Comparison of ENCODE assay signal across 29 cellular contexts in genomic region chr19:33878136-33878535, GRCh38.
"Had no signal": no experiment of that assay in that cellular context is flagged by ENCODE, and none has a peak within 500 bp of the region (broad histone marks: within the 10 kb centered on the region; RNA-seq: fewer than 3 reads in every experiment).

No MANE protein-coding gene starts in this region.

- DNase-seq: activated CD4-positive, alpha-beta memory T cell treated with anti-CD3 and anti-CD28 coated beads, Interleukin-2, amount 10 ng/mL, durations not matched to agents 7 days and 5 days; activated CD4-positive, alpha-beta T cell treated with anti-CD3 and anti-CD28 coated beads for 1 hour; activated CD4-positive, alpha-beta T cell treated with anti-CD3 and anti-CD28 coated beads, Interleukin-2, amount 10 ng/mL, durations not matched to agents 7 days and 5 days; activated gamma-delta T cell treated with Interleukin-2 at 50 U/mL for 16 hours; activated naive CD8-positive, alpha-beta T cell treated with anti-CD3 and anti-CD28 coated beads, Interleukin-2, amount 50 U/mL, for 24 hours; activated T-cell treated with anti-CD3 and anti-CD28 coated beads, Interleukin-2, amount 50 U/mL, for 4 hours; amygdala; dermis blood vessel endothelial cell; effector CD4-positive, alpha-beta T cell; foreskin keratinocyte; heart right ventricle; kidney glomerular epithelial cell; left ventricle myocardium inferior; naive B cell; right lobe of liver; stimulated activated CD4-positive, alpha-beta T cell treated with anti-CD3 and anti-CD28 coated beads, Interleukin-12 subunit alpha, Interleukin-12 subunit beta, amount 100 ng/mL, for 4 hours; stimulated activated CD4-positive, alpha-beta T cell treated with anti-CD3 and anti-CD28 coated beads, Interleukin-4, amount 100 ng/mL, for 24 hours; stimulated activated naive CD8-positive, alpha-beta T cell treated with anti-CD3 and anti-CD28 coated beads, Interleukin-15, amount 100 ng/mL, for 72 hours; substantia nigra; T-helper 2 cell had no signal

- H3K9me3 ChIP-seq: breast epithelium, esophagus muscularis mucosa, heart right ventricle, left ventricle myocardium inferior, right lobe of liver had no signal

- H3K36me3 ChIP-seq: breast epithelium, esophagus muscularis mucosa, heart right ventricle, left ventricle myocardium inferior, right lobe of liver had no signal

- H3K27me3 Mint-ChIP-seq: activated CD4-positive, alpha-beta memory T cell treated with anti-CD3 and anti-CD28 coated beads, Interleukin-2, amount 10 ng/mL, durations not matched to agents 7 days and 5 days; activated CD4-positive, alpha-beta T cell treated with anti-CD3 and anti-CD28 coated beads, Interleukin-2, amount 10 ng/mL, durations not matched to agents 7 days and 5 days had no signal

- H3K27ac Mint-ChIP-seq: activated CD4-positive, alpha-beta memory T cell treated with anti-CD3 and anti-CD28 coated beads, Interleukin-2, amount 10 ng/mL, durations not matched to agents 7 days and 5 days; activated CD4-positive, alpha-beta T cell treated with anti-CD3 and anti-CD28 coated beads, Interleukin-2, amount 10 ng/mL, durations not matched to agents 7 days and 5 days; activated naive CD4-positive, alpha-beta T cell treated with anti-CD3 and anti-CD28 coated beads, Interleukin-2, amount 50 U/mL, for 24 hours; activated naive CD8-positive, alpha-beta T cell treated with anti-CD3 and anti-CD28 coated beads, Interleukin-2, amount 50 U/mL, for 24 hours; activated T-helper 17 cell treated with anti-CD3 and anti-CD28 coated beads, Interleukin-2, amount 50 U/mL, for 72 hours; mesothelial cell of epicardium; naive B cell; stimulated activated effector memory CD8-positive, alpha-beta T cell treated with anti-CD3 and anti-CD28 coated beads, Interleukin-12 subunit alpha, Interleukin-12 subunit beta, amount 100 ng/mL, for 72 hours; WTC11 had no signal

- H3K4me3 ChIP-seq: breast epithelium, esophagus muscularis mucosa, heart right ventricle, left ventricle myocardium inferior, right lobe of liver had no signal

- H3K9me3 Mint-ChIP-seq: activated CD4-positive, alpha-beta memory T cell treated with anti-CD3 and anti-CD28 coated beads, Interleukin-2, amount 10 ng/mL, durations not matched to agents 7 days and 5 days; activated CD4-positive, alpha-beta T cell treated with anti-CD3 and anti-CD28 coated beads, Interleukin-2, amount 10 ng/mL, durations not matched to agents 7 days and 5 days; activated naive CD4-positive, alpha-beta T cell treated with anti-CD3 and anti-CD28 coated beads, Interleukin-2, amount 50 U/mL, for 24 hours; activated naive CD8-positive, alpha-beta T cell treated with anti-CD3 and anti-CD28 coated beads, Interleukin-2, amount 50 U/mL, for 24 hours; activated T-cell treated with anti-CD3 and anti-CD28 coated beads, Interleukin-2, amount 50 U/mL, for 4 hours; activated T-helper 17 cell treated with anti-CD3 and anti-CD28 coated beads, Interleukin-2, amount 50 U/mL, for 72 hours; central memory CD8-positive, alpha-beta T cell; mesothelial cell of epicardium; naive B cell; stimulated activated effector memory CD8-positive, alpha-beta T cell treated with anti-CD3 and anti-CD28 coated beads, Interleukin-12 subunit alpha, Interleukin-12 subunit beta, amount 100 ng/mL, for 72 hours; stimulated activated naive CD8-positive, alpha-beta T cell treated with anti-CD3 and anti-CD28 coated beads, Interleukin-15, amount 100 ng/mL, for 72 hours; WTC11 had no signal

- H3K27me3 ChIP-seq: breast epithelium, foreskin keratinocyte, heart right ventricle, right lobe of liver had no signal

- H3K27ac ChIP-seq: breast epithelium, esophagus muscularis mucosa, foreskin keratinocyte, left ventricle myocardium inferior, right lobe of liver had no signal

- H3K4me1 ChIP-seq: foreskin keratinocyte had no signal

- FAIRE-seq: colon had no signal

- H3K36me3 Mint-ChIP-seq: activated naive CD4-positive, alpha-beta T cell treated with anti-CD3 and anti-CD28 coated beads, Interleukin-2, amount 50 U/mL, for 24 hours; mesothelial cell of epicardium; naive B cell; stimulated activated effector memory CD8-positive, alpha-beta T cell treated with anti-CD3 and anti-CD28 coated beads, Interleukin-12 subunit alpha, Interleukin-12 subunit beta, amount 100 ng/mL, for 72 hours; WTC11 had no signal

- H3K4me3 Mint-ChIP-seq: activated CD4-positive, alpha-beta memory T cell treated with anti-CD3 and anti-CD28 coated beads, Interleukin-2, amount 10 ng/mL, durations not matched to agents 7 days and 5 days; activated CD4-positive, alpha-beta T cell treated with anti-CD3 and anti-CD28 coated beads, Interleukin-2, amount 10 ng/mL, durations not matched to agents 7 days and 5 days; activated naive CD4-positive, alpha-beta T cell treated with anti-CD3 and anti-CD28 coated beads, Interleukin-2, amount 50 U/mL, for 24 hours; activated naive CD8-positive, alpha-beta T cell treated with anti-CD3 and anti-CD28 coated beads, Interleukin-2, amount 50 U/mL, for 24 hours; activated T-cell treated with anti-CD3 and anti-CD28 coated beads, Interleukin-2, amount 50 U/mL, for 4 hours; activated T-helper 17 cell treated with anti-CD3 and anti-CD28 coated beads, Interleukin-2, amount 50 U/mL, for 72 hours; central memory CD8-positive, alpha-beta T cell; mesothelial cell of epicardium; naive B cell; stimulated activated effector memory CD8-positive, alpha-beta T cell treated with anti-CD3 and anti-CD28 coated beads, Interleukin-12 subunit alpha, Interleukin-12 subunit beta, amount 100 ng/mL, for 72 hours; stimulated activated naive CD8-positive, alpha-beta T cell treated with anti-CD3 and anti-CD28 coated beads, Interleukin-15, amount 100 ng/mL, for 72 hours; WTC11 had no signal

- H3K4me1 Mint-ChIP-seq: activated CD4-positive, alpha-beta memory T cell treated with anti-CD3 and anti-CD28 coated beads, Interleukin-2, amount 10 ng/mL, durations not matched to agents 7 days and 5 days; activated CD4-positive, alpha-beta T cell treated with anti-CD3 and anti-CD28 coated beads, Interleukin-2, amount 10 ng/mL, durations not matched to agents 7 days and 5 days; activated naive CD4-positive, alpha-beta T cell treated with anti-CD3 and anti-CD28 coated beads, Interleukin-2, amount 50 U/mL, for 24 hours; activated naive CD8-positive, alpha-beta T cell treated with anti-CD3 and anti-CD28 coated beads, Interleukin-2, amount 50 U/mL, for 24 hours; activated T-helper 17 cell treated with anti-CD3 and anti-CD28 coated beads, Interleukin-2, amount 50 U/mL, for 72 hours; central memory CD8-positive, alpha-beta T cell; naive B cell; stimulated activated effector memory CD8-positive, alpha-beta T cell treated with anti-CD3 and anti-CD28 coated beads, Interleukin-12 subunit alpha, Interleukin-12 subunit beta, amount 100 ng/mL, for 72 hours; stimulated activated naive CD8-positive, alpha-beta T cell treated with anti-CD3 and anti-CD28 coated beads, Interleukin-15, amount 100 ng/mL, for 72 hours had no signal
